In the genomic region with DNA sequence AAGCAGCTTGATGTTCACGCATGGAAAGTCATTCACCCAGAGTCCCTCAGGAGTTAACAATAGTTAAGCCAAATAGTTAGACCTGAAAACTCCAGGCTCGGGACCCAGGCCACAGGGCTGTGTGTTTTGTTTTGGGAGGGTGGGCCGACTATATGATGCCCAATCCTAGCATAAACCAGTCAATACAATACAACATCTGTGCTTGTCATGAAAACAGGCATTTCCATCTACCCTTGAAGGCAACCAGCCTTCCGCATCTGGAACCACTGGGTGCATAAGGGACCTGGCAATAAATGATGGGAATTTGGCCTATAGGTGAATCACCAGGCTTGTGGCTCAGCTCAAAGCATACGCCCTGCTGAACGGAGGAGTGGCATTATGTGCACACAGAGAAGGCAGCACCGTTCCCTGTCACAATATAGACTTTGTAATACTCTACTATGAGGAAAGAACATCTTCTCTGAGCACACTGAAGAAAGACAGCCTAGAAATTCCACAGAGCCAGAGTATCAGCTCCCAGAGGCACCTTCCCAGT, we compare ENCODE assay signal across 11 cellular contexts.
DNase-seq lines count a peak whose midpoint lies in the region; ATAC-seq, FAIRE-seq and TF ChIP-seq lines count a peak whose summit lies in the region.
"Had no signal": no experiment of that assay in that cellular context is flagged by ENCODE, and none has a peak within 500 bp of the region (broad histone marks: within the 10 kb centered on the region; RNA-seq: fewer than 3 reads in every experiment).

No MANE protein-coding gene starts in this region.

- TF ChIP-seq RAD21 in GM12878 (IDR thresholded peaks at IDR 0.05; ENCODE audit: insufficient read depth, low read depth, low read length) = no peak

- no peak for TF ChIP-seq CTCF in CD8-positive, alpha-beta T cell (IDR thresholded peaks at IDR 0.05)
- no peak for TF ChIP-seq CTCF in GM12878 (IDR thresholded peaks at IDR 0.05 in 2 of 3, conservative IDR thresholded peaks at IDR 0.05 in 1 of 3; ENCODE audit: control insufficient read depth in 2 of 3, extremely low read depth in 1 of 3, insufficient read depth in 1 of 3, low read depth in 3 of 3, low read length in 3 of 3)

- no peaks in the 10 kb centered on the region for H3K79me2 ChIP-seq in GM12878 (ENCODE audit: control insufficient read depth, insufficient read depth, low read length)

- H3K4me3 Mint-ChIP-seq in CD8-positive, alpha-beta T cell = peak overlapping the region; percentile 8
- peak overlapping the region in 1 of 8 donors; percentile 30 for H3K4me3 Mint-ChIP-seq in naive B cell

- no peak for DNase-seq in CD8-positive, alpha-beta T cell
- DNase-seq in M059J (ENCODE audit: low read depth) (peak; percentile 65), GM12878 (ENCODE audit: low read depth, low spot score) (no peak), naive B cell (no peak), DMS53 treated with DMSO at 0.1 percent for 48 hours (lab: John Stamatoyannopoulos, UW; ENCODE audit: unreplicated experiment) (no peak)
- DNase-seq: NCI-H2171 had no signal

- no peaks in the 10 kb centered on the region for H3K27me3 ChIP-seq in CD8-positive, alpha-beta T cell (ENCODE audit: insufficient read depth, low read length)
- H3K27me3 ChIP-seq in GM12878 (replicated peaks in 1 of 2; ENCODE audit: control insufficient read depth in 2 of 2, insufficient read depth in 2 of 2, low read length in 1 of 2) = no peaks in the 10 kb centered on the region

- SMC1A ChIA-PET in GM12878 (lab: Charles Lee; ENCODE audit: uncharacterized antibody, unreplicated experiment) = interaction anchor here (1.2 kb wide), 1 partner anchor 64 kb away, joined by 3 read pairs; no protein-coding TSS in a partner anchor

- no peak for FAIRE-seq in GM12878 (lab: Jason Lieb, UNC)
- FAIRE-seq: endometrium, H1 had no signal

- WGBS in GM12878 (ENCODE audit: insufficient coverage, insufficient replicate concordance, low lambda C conversion rate, missing lambda C conversion rate) = 64% methylated on average over 7 of the region's 7 CpGs

- H3K27ac ChIP-seq in CD8-positive, alpha-beta T cell (ENCODE audit: low read depth, low read length) = no peak overlapping the region
- no peak overlapping the region for H3K27ac ChIP-seq in GM12878 (ENCODE audit: control insufficient read depth, insufficient read depth)

- POLR2A ChIA-PET in CD8-positive, alpha-beta T cell (lab: Charles Lee) = no interaction called here
- POLR2A ChIA-PET in GM12878 (lab: Charles Lee) = no interaction called here

- TF ChIP-seq POLR2A in GM12878 (IDR thresholded peaks at IDR 0.05; ENCODE audit: low read depth, low read length) = no peak

- H2AFZ ChIP-seq in GM12878 (ENCODE audit: control insufficient read depth, low read depth, low read length) = no peak overlapping the region

- CTCF ChIA-PET in CD8-positive, alpha-beta T cell (lab: Charles Lee) = no interaction called here
- CTCF ChIA-PET in GM12878 (lab: Yijun Ruan, JAX) = no interaction called here

- intact Hi-C loops in CD8-positive, alpha-beta T cell (cut with DNase I, micrococcal nuclease) = no loop called here
- intact Hi-C loops in GM12878 (cut with micrococcal nuclease; ENCODE audit: unreplicated experiment) = no loop called here

- no peak for TF ChIP-seq EP300 in GM12878 (IDR thresholded peaks at IDR 0.05; ENCODE audit: borderline replicate concordance in 1 of 2, control insufficient read depth in 1 of 2, low read depth in 2 of 2, low read length in 2 of 2)

- no TSS peak for BruUV-seq in GM12878 (replicated peaks; lab: Mats Ljungman, UMichigan)

- H3K9ac ChIP-seq in GM12878 (ENCODE audit: control insufficient read depth, insufficient read depth, low read length) = no peak overlapping the region

- no peak overlapping the region for H3K4me2 ChIP-seq in GM12878 (ENCODE audit: control insufficient read depth, insufficient read depth)

- no peak overlapping the region for H3K4me3 ChIP-seq in CD8-positive, alpha-beta T cell (ENCODE audit: low read depth, low read length)
- no peak overlapping the region for H3K4me3 ChIP-seq in GM12878

- in situ Hi-C loops in GM12878 (cut with MboI) = no loop called here

- H3K9me3 Mint-ChIP-seq in CD8-positive, alpha-beta T cell = no peaks in the 10 kb centered on the region
- H3K9me3 Mint-ChIP-seq in naive B cell = no peaks in the 10 kb centered on the region

- peaks cover 29% of the 10 kb centered on the region for H3K36me3 Mint-ChIP-seq in CD8-positive, alpha-beta T cell
- H3K36me3 Mint-ChIP-seq in naive B cell = no peaks in the 10 kb centered on the region

- H4K20me1 ChIP-seq in GM12878 (ENCODE audit: control insufficient read depth, insufficient read depth) = no peaks in the 10 kb centered on the region

- no peak for ATAC-seq in CD8-positive, alpha-beta T cell
- ATAC-seq in GM12878 = no peak
- no peak for ATAC-seq in naive B cell (ENCODE audit: low read depth in 2 of 2)
- no peak for ATAC-seq in HG02938 (IDR thresholded peaks at IDR 0.05; ENCODE audit: unreplicated experiment)
- ATAC-seq in HG02970 (IDR thresholded peaks at IDR 0.05; ENCODE audit: low FRiP score, unreplicated experiment) = no peak
- ATAC-seq in HG03521 (IDR thresholded peaks at IDR 0.05; ENCODE audit: unreplicated experiment) = no peak

- peaks cover 36% of the 10 kb centered on the region for H3K4me1 ChIP-seq in CD8-positive, alpha-beta T cell (ENCODE audit: insufficient read depth, low read length)
- peaks cover 52% of the 10 kb centered on the region for H3K4me1 ChIP-seq in GM12878 (ENCODE audit: control insufficient read depth, insufficient read depth, low read length)

- peaks cover 79% of the 10 kb centered on the region for H3K4me1 Mint-ChIP-seq in CD8-positive, alpha-beta T cell (ENCODE audit: low read depth)
- H3K4me1 Mint-ChIP-seq in naive B cell = peaks cover 47 to 67% (median 49%) of the 10 kb centered on the region in 3 donors

- RAD21 ChIA-PET in GM12878 (lab: Charles Lee; ENCODE audit: unreplicated experiment) = interaction anchor here (1.2 kb wide), 1 partner anchor 14 kb away, joined by 3 read pairs; no protein-coding TSS in a partner anchor

- no peaks in the 10 kb centered on the region for H3K27me3 Mint-ChIP-seq in CD8-positive, alpha-beta T cell (ENCODE audit: low read depth)
- no peaks in the 10 kb centered on the region for H3K27me3 Mint-ChIP-seq in naive B cell

- peak overlapping the region; percentile 58 for H3K27ac Mint-ChIP-seq in CD8-positive, alpha-beta T cell
- H3K27ac Mint-ChIP-seq in naive B cell = peak overlapping the region in 5 of 6 donors; percentile 23 to 92 (median 71)

- H3K9me3 ChIP-seq in CD8-positive, alpha-beta T cell (ENCODE audit: low read length) = no peaks in the 10 kb centered on the region
- H3K9me3 ChIP-seq in GM12878 (replicated peaks; ENCODE audit: control insufficient read depth, insufficient read depth, low read length) = no peaks in the 10 kb centered on the region

- no peaks in the 10 kb centered on the region for H3K36me3 ChIP-seq in CD8-positive, alpha-beta T cell (ENCODE audit: insufficient read depth, low read length)
- no peaks in the 10 kb centered on the region for H3K36me3 ChIP-seq in GM12878 (ENCODE audit: control insufficient read depth in 2 of 2, insufficient read depth in 2 of 2, low read length in 1 of 2)

TF ChIP-seq in GM12878, 131 proteins besides CTCF, POLR2A, EP300 and RAD21:
- 0 out of 2 replicates have a peak, but pooled peaks have one; percentile 9 for TF ChIP-seq ZSCAN29 (IDR thresholded peaks at IDR 0.05)
- TF ChIP-seq CHD4 (IDR thresholded peaks at IDR 0.05) = no peak
- no peak for TF ChIP-seq NR2C1 (IDR thresholded peaks at IDR 0.05)
